In the genomic region with DNA sequence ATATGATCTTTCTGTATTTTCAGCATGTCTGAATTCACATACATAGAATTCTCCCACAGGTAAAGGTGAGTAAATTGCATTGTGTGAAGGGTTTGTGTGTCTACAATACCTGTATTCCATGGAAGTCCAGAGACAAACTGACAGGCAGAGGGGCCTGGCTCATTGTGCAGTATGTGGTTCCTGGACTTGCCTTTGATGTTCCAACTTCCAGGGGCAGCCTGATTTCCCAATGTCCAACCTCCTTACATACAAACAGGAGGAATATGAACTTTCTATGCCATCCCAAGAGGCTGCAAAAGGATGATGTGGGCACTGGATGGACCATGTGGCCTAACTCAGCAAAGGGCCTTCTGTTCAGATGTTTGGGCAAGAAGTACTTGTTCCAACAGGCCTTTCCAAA, we compare ENCODE assay signal across 25 cellular contexts.
"Had no signal": no experiment of that assay in that cellular context is flagged by ENCODE, and none has a peak within 500 bp of the region (broad histone marks: within the 10 kb centered on the region; RNA-seq: fewer than 3 reads in every experiment).

No MANE protein-coding gene starts in this region.

- H3K4me3 ChIP-seq: colonic mucosa had no signal

- H3K4me1 ChIP-seq: colonic mucosa had no signal

- ATAC-seq: activated CD4-positive, CD25-positive, alpha-beta regulatory T cell treated with anti-CD3 and anti-CD28 coated beads, Interleukin-2, amount 50 U/mL, for 24 hours; activated CD8-positive, alpha-beta T cell treated with anti-CD3 and anti-CD28 coated beads for 36 hours; activated T-cell treated with anti-CD3 and anti-CD28 coated beads, Interleukin-2, amount 50 U/mL, for 4 hours; activated T-helper 17 cell treated with anti-CD3 and anti-CD28 coated beads, Interleukin-2, amount 50 U/mL, for 72 hours; esophagus mucosa had no signal

- H3K27ac ChIP-seq: brain microvascular endothelial cell, colonic mucosa, VCaP had no signal

- DNase-seq: activated B cell treated with CpG ODN at 0.5 μM for 24 hours; activated CD4-positive, alpha-beta T cell treated with anti-CD3 and anti-CD28 coated beads for 48 hours; activated CD4-positive, alpha-beta T cell treated with anti-CD3 and anti-CD28 coated beads, Interleukin-2, amount 50 U/mL, for 1 hour; activated CD4-positive, alpha-beta T cell treated with anti-CD3 and anti-CD28 coated beads, Interleukin-2, amount 50 U/mL, for 48 hours; activated CD8-positive, alpha-beta memory T cell treated with anti-CD3 and anti-CD28 coated beads for 24 hours; activated CD8-positive, alpha-beta T cell treated with anti-CD3 and anti-CD28 coated beads for 36 hours; activated effector memory CD4-positive, alpha-beta T cell treated with Interleukin-2 at 50 U/mL for 16 hours; activated gamma-delta T cell treated with Interleukin-2 at 50 U/mL for 16 hours; activated naive CD4-positive, alpha-beta T cell treated with anti-CD3 and anti-CD28 coated beads, Interleukin-2, amount 50 U/mL, for 16 hours; activated naive CD4-positive, alpha-beta T cell treated with Interleukin-2 at 50 U/mL for 16 hours; activated T-cell treated with anti-CD3 and anti-CD28 coated beads, Interleukin-2, amount 50 U/mL, for 4 hours; amniotic stem cell; anterior cingulate cortex; brain microvascular endothelial cell; central memory CD4-positive, alpha-beta T cell; cerebellar nuclear complex; colonic mucosa; effector CD8-positive, alpha-beta T cell; foreskin fibroblast; head of caudate nucleus; T-helper 2 cell had no signal

- H3K9me3 ChIP-seq: colonic mucosa had no signal

- H3K27me3 ChIP-seq: brain microvascular endothelial cell, colonic mucosa had no signal

- H3K36me3 ChIP-seq: brain microvascular endothelial cell, colonic mucosa had no signal
